15 cellular contexts compared by ENCODE assay signal in the genomic region with DNA sequence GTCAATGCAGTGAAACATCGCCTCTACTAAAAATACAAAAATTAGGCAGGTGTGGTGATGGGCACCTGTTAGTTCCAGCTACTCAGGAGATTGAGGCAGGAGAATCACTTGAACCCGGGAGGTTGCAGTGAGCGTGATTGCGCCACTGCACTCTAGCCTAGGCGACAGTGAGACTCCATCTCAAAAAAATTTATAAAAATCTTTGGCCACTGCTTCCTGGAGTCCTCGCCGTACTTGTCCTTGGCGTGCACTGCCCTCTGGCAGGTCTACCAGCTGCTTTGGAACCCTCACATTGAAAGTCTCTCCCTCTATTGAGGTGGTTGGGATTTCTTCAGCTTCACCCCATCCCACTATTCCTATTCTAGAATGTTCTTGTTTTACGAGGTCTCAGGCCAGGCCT. TPM values are rescaled to one million over a fixed set of nuclear protein-coding genes. Genes with fewer than 3 reads are reported as not detected.
DNase-seq lines count a peak whose midpoint lies in the region; ATAC-seq and TF ChIP-seq lines count a peak whose summit lies in the region.
"Had no signal": no experiment of that assay in that cellular context is flagged by ENCODE, and none has a peak within 500 bp of the region (broad histone marks: within the 10 kb centered on the region; RNA-seq: fewer than 3 reads in every experiment).

No MANE protein-coding gene starts in this region.

- peaks cover 17% of the 10 kb centered on the region for H3K4me1 Mint-ChIP-seq in mesothelial cell of epicardium
- no peaks in the 10 kb centered on the region for H3K4me1 Mint-ChIP-seq in type B pancreatic cell (ENCODE audit: unreplicated experiment)
- H3K4me1 Mint-ChIP-seq: B cell had no signal

- no peak overlapping the region for H3K4me3 ChIP-seq in cardiac muscle cell
- H3K4me3 ChIP-seq: PC-9 had no signal

- peaks cover 11% of the 10 kb centered on the region for H3K4me1 ChIP-seq in cardiac muscle cell (ENCODE audit: low read depth)

- H3K27ac ChIP-seq in cardiac muscle cell = peak overlapping the region; percentile 18
- H3K27ac ChIP-seq in RWPE1 = peak overlapping the region; percentile 99
- H3K27ac ChIP-seq: PC-9 had no signal

- TF ChIP-seq CTCF in cardiac muscle cell (IDR thresholded peaks at IDR 0.05; ENCODE audit: low read depth, low read length) = no peak
- TF ChIP-seq CTCF in RWPE1 (conservative IDR thresholded peaks at IDR 0.05; ENCODE audit: low read depth) = no peak
- TF ChIP-seq CTCF in mesothelial cell of epicardium (IDR thresholded peaks at IDR 0.05; ENCODE audit: unreplicated experiment) = no peak
- no peak for TF ChIP-seq CTCF in type B pancreatic cell (conservative IDR thresholded peaks at IDR 0.05)

- H3K9me3 Mint-ChIP-seq in mesothelial cell of epicardium = no peaks in the 10 kb centered on the region
- no peaks in the 10 kb centered on the region for H3K9me3 Mint-ChIP-seq in type B pancreatic cell

- no peak overlapping the region for H3K4me3 Mint-ChIP-seq in mesothelial cell of epicardium
- H3K4me3 Mint-ChIP-seq in type B pancreatic cell = no peak overlapping the region
- H3K4me3 Mint-ChIP-seq: B cell had no signal

- peaks cover 29% of the 10 kb centered on the region for H3K36me3 Mint-ChIP-seq in mesothelial cell of epicardium
- peaks cover 4% of the 10 kb centered on the region for H3K36me3 Mint-ChIP-seq in type B pancreatic cell

- no peaks in the 10 kb centered on the region for H3K9me3 ChIP-seq in cardiac muscle cell (ENCODE audit: low read depth)

- ATAC-seq in Right ventricle myocardium superior (ENCODE audit: poor library complexity) (no peak), HG02884 (IDR thresholded peaks at IDR 0.05; ENCODE audit: unreplicated experiment) (no peak), GM19023 (IDR thresholded peaks at IDR 0.05; ENCODE audit: unreplicated experiment) (no peak)

- intact Hi-C loops in Right ventricle myocardium superior (cut with DNase I) = no loop called here

- CTCF ChIA-PET in RWPE1 (lab: Yijun Ruan, JAX) = interaction anchor here (0.6 to 0.8 kb wide), 4 partner anchors 10 to 53 kb away, joined by 3 to 5 read pairs (median 4); no protein-coding TSS in a partner anchor

- DNase-seq in cardiac muscle cell (ENCODE audit: low read depth in 1 of 2, low spot score in 1 of 2) (no peak), Right ventricle myocardium superior (no peak), RWPE1 (ENCODE audit: low spot score) (no peak), mesothelial cell of epicardium (ENCODE audit: low spot score in 2 of 2, unreplicated experiment in 2 of 2) (no peak), type B pancreatic cell (ENCODE audit: extremely low spot score, unreplicated experiment) (no peak)
- DNase-seq: DMS 273 treated with DMSO at 0.1 percent for 48 hours, DND-41, NCI-H1417, NCI-H187, NCI-H345, NCI-H526, PC-9 had no signal

- no peaks in the 10 kb centered on the region for H3K27me3 ChIP-seq in cardiac muscle cell

- H3K27me3 Mint-ChIP-seq in mesothelial cell of epicardium (ENCODE audit: low read depth) = no peaks in the 10 kb centered on the region
- no peaks in the 10 kb centered on the region for H3K27me3 Mint-ChIP-seq in type B pancreatic cell
- H3K27me3 Mint-ChIP-seq: B cell had no signal

- peak overlapping the region; percentile 27 for H3K27ac Mint-ChIP-seq in mesothelial cell of epicardium
- peak overlapping the region; percentile 67 for H3K27ac Mint-ChIP-seq in type B pancreatic cell
- H3K27ac Mint-ChIP-seq: B cell had no signal

- POLR2A ChIA-PET in RWPE1 (lab: Yijun Ruan, JAX; ENCODE audit: low non-redundant PET) = no interaction called here

- peaks cover 58% of the 10 kb centered on the region for H3K36me3 ChIP-seq in cardiac muscle cell

RNA-seq across cellular contexts. Expression of a gene that starts 25.0 kb away (rescaled TPM):
- total RNA-seq in cardiac muscle cell (77.2 and 94.9 TPM in 2 replicates), Right ventricle myocardium superior (40.0 TPM), mesothelial cell of epicardium (35.2 to 38.3 TPM (median 37.2 TPM) in 3 replicates), type B pancreatic cell (ENCODE audit: low replicate concordance) (65.0 and 70.6 TPM in 2 replicates)
- 81.7 and 119 TPM in 2 replicates for polyA plus RNA-seq in cardiac muscle cell

RNA-seq across cellular contexts. Expression of a gene that starts 57.4 kb away (rescaled TPM):
- total RNA-seq in cardiac muscle cell = 335 and 481 TPM in 2 replicates
- polyA plus RNA-seq in cardiac muscle cell = 227 and 262 TPM in 2 replicates
- 167 TPM for total RNA-seq in Right ventricle myocardium superior
- 443 to 471 TPM (median 467 TPM) in 3 replicates for total RNA-seq in mesothelial cell of epicardium
- 450 and 545 TPM in 2 replicates for total RNA-seq in type B pancreatic cell (ENCODE audit: low replicate concordance)
